14 cellular contexts compared by ENCODE assay signal in the genomic region with DNA sequence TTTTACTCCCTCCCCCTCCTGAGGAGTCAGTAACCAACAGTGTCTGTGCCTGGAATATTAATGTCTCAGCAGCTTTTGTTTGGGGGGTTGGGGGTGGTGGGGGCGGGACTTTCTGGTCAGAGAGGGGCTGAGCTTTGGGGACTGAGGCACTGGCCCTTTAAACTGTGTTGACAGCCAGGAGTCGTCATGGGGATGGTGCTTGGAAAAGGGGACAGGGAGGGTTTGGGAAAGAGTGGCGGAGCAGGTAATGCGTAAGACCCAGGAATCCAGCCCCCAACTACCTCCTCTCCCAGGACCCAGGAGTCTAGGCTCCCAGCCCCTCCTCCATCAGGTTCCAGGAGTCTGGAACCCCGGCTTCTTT. TPM values are rescaled to one million over a fixed set of nuclear protein-coding genes. Genes with fewer than 3 reads are reported as not detected.
DNase-seq lines count a peak whose midpoint lies in the region; ATAC-seq and TF ChIP-seq lines count a peak whose summit lies in the region.
"Had no signal": no experiment of that assay in that cellular context is flagged by ENCODE, and none has a peak within 500 bp of the region (broad histone marks: within the 10 kb centered on the region; RNA-seq: fewer than 3 reads in every experiment).

No MANE protein-coding gene starts in this region.

- in situ Hi-C loops in KBM-7 (cut with MboI; ENCODE audit: low pct_unique_long_range_greater_than_20kb, low sequenced_read_pairs) = no loop called here

- H3K27ac ChIP-seq in breast epithelium (peak overlapping the region; percentile 86 to 89), fibroblast of lung (ENCODE audit: insufficient read depth, low read length) (no peak overlapping the region)
- H3K27ac ChIP-seq: 22Rv1, thyroid gland, VCaP had no signal

- no peaks in the 10 kb centered on the region for H3K9me3 Mint-ChIP-seq in MCF 10A (ENCODE audit: unreplicated experiment)
- no peaks in the 10 kb centered on the region for H3K9me3 Mint-ChIP-seq in naive thymus-derived CD8-positive, alpha-beta T cell

- H3K4me3 Mint-ChIP-seq in MCF 10A (ENCODE audit: unreplicated experiment) = no peak overlapping the region
- H3K4me3 Mint-ChIP-seq in naive thymus-derived CD8-positive, alpha-beta T cell = peak overlapping the region in 1 of 10 donors; percentile 48

- H2AFZ ChIP-seq in fibroblast of lung (ENCODE audit: low read length) = no peak overlapping the region

- no peak overlapping the region for H3K4me2 ChIP-seq in fibroblast of lung (ENCODE audit: extremely low read depth, insufficient read depth, low read length)

- H3K27ac Mint-ChIP-seq in MCF 10A (ENCODE audit: low read depth, unreplicated experiment) = no peak overlapping the region
- no peak overlapping the region for H3K27ac Mint-ChIP-seq in naive thymus-derived CD8-positive, alpha-beta T cell

- no peak for ATAC-seq in naive thymus-derived CD8-positive, alpha-beta T cell

- H3K27me3 Mint-ChIP-seq in MCF 10A (ENCODE audit: insufficient read depth, unreplicated experiment) = peaks cover 21% of the 10 kb centered on the region
- peaks cover 14 to 58% (median 21%) of the 10 kb centered on the region in 5 donors for H3K27me3 Mint-ChIP-seq in naive thymus-derived CD8-positive, alpha-beta T cell

- intact Hi-C loops in breast epithelium (cut with DNase I; ENCODE audit: low total_unique reads) (no loop called here), MCF 10A (cut with micrococcal nuclease) (no loop called here)

- TF ChIP-seq CTCF in breast epithelium (IDR thresholded peaks at IDR 0.05) (no peak), MCF 10A (IDR thresholded peaks at IDR 0.05; ENCODE audit: unreplicated experiment) (no peak), fibroblast of lung (conservative IDR thresholded peaks at IDR 0.05 in 1 of 2, IDR thresholded peaks at IDR 0.05 in 1 of 2; ENCODE audit: low read depth in 1 of 2, low read length in 2 of 2) (no peak)

- DNase-seq in breast epithelium (ENCODE audit: low spot score in 2 of 2) (peak in 1 of 2 donors; percentile 53), MCF 10A (ENCODE audit: unreplicated experiment) (no peak), fibroblast of lung (ENCODE audit: low read depth in 2 of 2) (no peak), middle frontal gyrus (ENCODE audit: extremely low spot score, low spot score) (peak; percentile 36), superior temporal gyrus (ENCODE audit: extremely low spot score) (peak; percentile 64), KBM-7 (no peak), T1000 (lab: John Stamatoyannopoulos, UW) (no peak)
- DNase-seq in naive thymus-derived CD8-positive, alpha-beta T cell = no peak
- DNase-seq: HCEC 1CT, NCI-H2029, thyroid gland had no signal

- POLR2A ChIA-PET in MCF 10A (lab: Yijun Ruan, JAX) = interaction anchor here (1.0 to 1.3 kb wide), 2 partner anchors 15 to 38 kb away, joined by 5 read pairs; a partner anchor contains a TSS
- POLR2A ChIA-PET in naive thymus-derived CD8-positive, alpha-beta T cell (lab: Charles Lee) = interaction anchor here (0.5 to 0.6 kb wide), 2 partner anchors 10 to 26 kb away, joined by 3 read pairs; no protein-coding TSS in a partner anchor

- H3K9me3 ChIP-seq in breast epithelium = no peaks in the 10 kb centered on the region
- H3K9me3 ChIP-seq in fibroblast of lung (ENCODE audit: control insufficient read depth, insufficient read depth, low read depth, low read length) = no peaks in the 10 kb centered on the region
- H3K9me3 ChIP-seq: thyroid gland had no signal

- H3K36me3 ChIP-seq in breast epithelium (no peaks in the 10 kb centered on the region), fibroblast of lung (ENCODE audit: control insufficient read depth, insufficient read depth, low read length) (no peaks in the 10 kb centered on the region)
- H3K36me3 ChIP-seq: thyroid gland had no signal

- H3K36me3 Mint-ChIP-seq in MCF 10A (ENCODE audit: insufficient read depth, unreplicated experiment) = no peaks in the 10 kb centered on the region
- H3K36me3 Mint-ChIP-seq in naive thymus-derived CD8-positive, alpha-beta T cell = no peaks in the 10 kb centered on the region

- peak overlapping the region; percentile 16 for H3K9ac ChIP-seq in fibroblast of lung (ENCODE audit: insufficient read depth, low read length)

- no peaks in the 10 kb centered on the region for H3K79me2 ChIP-seq in fibroblast of lung (ENCODE audit: control insufficient read depth, insufficient read depth, low read length)

- peaks cover 14% of the 10 kb centered on the region for H3K4me1 Mint-ChIP-seq in MCF 10A (ENCODE audit: insufficient read depth, unreplicated experiment)
- peaks cover 6 to 20% (median 8%) of the 10 kb centered on the region in 4 donors for H3K4me1 Mint-ChIP-seq in naive thymus-derived CD8-positive, alpha-beta T cell

- H3K27me3 ChIP-seq in breast epithelium (no peaks in the 10 kb centered on the region), fibroblast of lung (ENCODE audit: control insufficient read depth, insufficient read depth, low read length) (peaks cover 27% of the 10 kb centered on the region)
- H3K27me3 ChIP-seq: thyroid gland had no signal

- CTCF ChIA-PET in MCF 10A (lab: Yijun Ruan, JAX) = interaction anchor here (0.6 to 1.0 kb wide), 3 partner anchors 28 to 584 kb away, joined by 3 read pairs; no protein-coding TSS in a partner anchor

- no peak for TF ChIP-seq POLR2A in breast epithelium (IDR thresholded peaks at IDR 0.05)

- no peaks in the 10 kb centered on the region for H3K4me1 ChIP-seq in breast epithelium
- peaks cover 9% of the 10 kb centered on the region for H3K4me1 ChIP-seq in fibroblast of lung (ENCODE audit: control insufficient read depth, extremely low read depth, insufficient read depth, low read length)
- H3K4me1 ChIP-seq: thyroid gland had no signal

- BruUV-seq in MCF 10A (replicated peaks; lab: Mats Ljungman, UMichigan) = no TSS peak

- no peaks in the 10 kb centered on the region for H4K20me1 ChIP-seq in fibroblast of lung (ENCODE audit: control insufficient read depth, extremely low read depth, insufficient read depth, low read length)

- H3K4me3 ChIP-seq in breast epithelium = peak overlapping the region in 2 of 3 donors; percentile 48 to 58
- no peak overlapping the region for H3K4me3 ChIP-seq in fibroblast of lung (replicated peaks in 1 of 4; ENCODE audit: control extremely low read depth in 1 of 4, insufficient read depth in 1 of 4, low read depth in 3 of 4, low read length in 4 of 4)
- H3K4me3 ChIP-seq: thyroid gland had no signal

RNA-seq across cellular contexts. Expression of a gene that starts 5.2 kb away (rescaled TPM):
- total RNA-seq in breast epithelium (10 to 100 TPM in 2 of 3 donors, 1 to 10 TPM in 1; 2.1 to 20.8 (median 18.0) TPM), MCF 10A (2022) (3.2 and 3.8 TPM in 2 replicates), fibroblast of lung (1.5 and 2.1 TPM in 2 replicates)
- 0.49 and 1.5 TPM in 2 replicates for polyA plus RNA-seq in fibroblast of lung
- 1.4 and 5.6 TPM in 2 replicates for polyA plus RNA-seq in fibroblast of lung (2012)
- 1.6 and 2.6 TPM in 2 replicates for polyA minus RNA-seq in fibroblast of lung (ENCODE audit: low replicate concordance)
- total RNA-seq in naive thymus-derived CD8-positive, alpha-beta T cell = under 1 TPM; 0.39 to 0.63 TPM
- polyA plus RNA-seq in naive thymus-derived CD8-positive, alpha-beta T cell = not detected

RNA-seq across cellular contexts. Expression of a gene that starts 15.1 kb away (rescaled TPM):
- total RNA-seq in breast epithelium (10 to 100 TPM; 24.7 to 31.1 (median 28.2) TPM), MCF 10A (2022) (18.6 and 23.3 TPM in 2 replicates), fibroblast of lung (38.5 and 43.9 TPM in 2 replicates)
- polyA plus RNA-seq in fibroblast of lung = 14.0 and 17.2 TPM in 2 replicates
- 40.9 and 43.0 TPM in 2 replicates for polyA plus RNA-seq in fibroblast of lung (2012)
- polyA minus RNA-seq in fibroblast of lung (ENCODE audit: low replicate concordance) = 3.1 and 12.4 TPM in 2 replicates
- total RNA-seq in naive thymus-derived CD8-positive, alpha-beta T cell = 10 to 100 TPM; 31.2 to 31.6 TPM
- polyA plus RNA-seq in naive thymus-derived CD8-positive, alpha-beta T cell = 10 to 100 TPM; 16.5 to 20.6 (median 18.3) TPM

RNA-seq across cellular contexts. Expression of a gene that starts 22.6 kb away (rescaled TPM):
- total RNA-seq in breast epithelium = 1 to 10 TPM in 1 of 3 donors, under 1 TPM in 2; 0.32 to 1.6 (median 0.33) TPM
- 0.28 and 0.88 TPM in 2 replicates for total RNA-seq in MCF 10A (2022)
- total RNA-seq in fibroblast of lung = under 0.01 TPM in 1 of 2 replicates, not detected in the other
- 0.03 and 0.06 TPM in 2 replicates for polyA plus RNA-seq in fibroblast of lung
- 0.07 and 0.10 TPM in 2 replicates for polyA plus RNA-seq in fibroblast of lung (2012)
- not detected in 2 replicates for polyA minus RNA-seq in fibroblast of lung (ENCODE audit: low replicate concordance)
- total RNA-seq in naive thymus-derived CD8-positive, alpha-beta T cell = 1 to 10 TPM; 1.4 TPM
- polyA plus RNA-seq in naive thymus-derived CD8-positive, alpha-beta T cell = under 1 TPM in 2 of 3 donors, not detected in 1; 0.08 to 0.94 TPM
- total RNA-seq: pulmonary artery endothelial cell had no signal

RNA-seq across cellular contexts. Expression of a gene that starts 35.5 kb away (rescaled TPM):
- 10 to 100 TPM; 13.3 to 61.0 (median 21.3) TPM for total RNA-seq in breast epithelium
- 14.0 and 32.2 TPM in 2 replicates for total RNA-seq in MCF 10A (2022)
- 31.1 and 48.1 TPM in 2 replicates for total RNA-seq in fibroblast of lung
- polyA plus RNA-seq in fibroblast of lung = 64.6 and 83.9 TPM in 2 replicates
- 61.8 and 79.4 TPM in 2 replicates for polyA plus RNA-seq in fibroblast of lung (2012)
- 46.3 and 97.7 TPM in 2 replicates for polyA minus RNA-seq in fibroblast of lung (ENCODE audit: low replicate concordance)
- total RNA-seq in naive thymus-derived CD8-positive, alpha-beta T cell = 1 to 10 TPM; 1.3 to 1.7 TPM
- 1 to 10 TPM in 1 of 3 donors, under 1 TPM in 1, not detected in 1; 0.71 to 1.6 TPM for polyA plus RNA-seq in naive thymus-derived CD8-positive, alpha-beta T cell

RNA-seq across cellular contexts. Expression of a gene that starts 38.1 kb away (rescaled TPM):
- 10 to 100 TPM; 14.2 to 18.0 (median 14.8) TPM for total RNA-seq in breast epithelium
- 13.2 and 18.4 TPM in 2 replicates for total RNA-seq in MCF 10A (2022)
- 8.7 and 9.7 TPM in 2 replicates for total RNA-seq in fibroblast of lung
- polyA plus RNA-seq in fibroblast of lung = 7.0 and 10.3 TPM in 2 replicates
- polyA plus RNA-seq in fibroblast of lung (2012) = 10.1 and 15.5 TPM in 2 replicates
- 5.0 and 13.5 TPM in 2 replicates for polyA minus RNA-seq in fibroblast of lung (ENCODE audit: low replicate concordance)
- total RNA-seq in naive thymus-derived CD8-positive, alpha-beta T cell = 10 to 100 TPM; 17.1 to 17.8 TPM
- 10 to 100 TPM in 1 of 3 donors, 1 to 10 TPM in 2; 6.2 to 10.4 (median 9.3) TPM for polyA plus RNA-seq in naive thymus-derived CD8-positive, alpha-beta T cell

Comparison
In these comparisons a context has a peak if more than half of its experiments do, and no peak if none do; other contexts are left out.
1. DNase-seq: peak in middle frontal gyrus (single experiment) and superior temporal gyrus (single experiment); none in MCF 10A (single experiment), fibroblast of lung (0 of 2), naive thymus-derived CD8-positive, alpha-beta T cell (0 of 10), KBM-7 (single experiment) and T1000 (single experiment).
2. H3K4me3 ChIP-seq: peak in breast epithelium (2 of 3); none in fibroblast of lung (0 of 4).